ENCODE assay signal across 22 cellular contexts in genomic region chr10:26588611-26589010, GRCh38.
"Had no signal": no experiment of that assay in that cellular context is flagged by ENCODE, and none has a peak within 500 bp of the region (broad histone marks: within the 10 kb centered on the region; RNA-seq: fewer than 3 reads in every experiment).

No MANE protein-coding gene starts in this region.

- H3K4me1 ChIP-seq: colonic mucosa, esophagus muscularis mucosa, foreskin keratinocyte, gastroesophageal sphincter, heart left ventricle, left ventricle myocardium inferior, lower lobe of right lung had no signal

- FAIRE-seq: endometrium, frontal cortex had no signal

- H3K27ac ChIP-seq: colonic mucosa, esophagus muscularis mucosa, foreskin keratinocyte, gastroesophageal sphincter, heart left ventricle, hepatocyte, left ventricle myocardium inferior, lower lobe of right lung had no signal

- ATAC-seq: effector memory CD8-positive, alpha-beta T cell; foreskin keratinocyte; gastroesophageal sphincter; heart left ventricle; left colon; left lobe of liver had no signal

- H2AFZ ChIP-seq: hepatocyte had no signal

- H3K36me3 ChIP-seq: colonic mucosa, esophagus muscularis mucosa, gastroesophageal sphincter, heart left ventricle, left ventricle myocardium inferior, lower lobe of right lung had no signal

- H3K4me2 ChIP-seq: hepatocyte had no signal

- DNase-seq: colonic mucosa; cortex of kidney; effector CD8-positive, alpha-beta T cell; effector memory CD8-positive, alpha-beta T cell; endodermal cell; foreskin keratinocyte; heart left ventricle; immature natural killer cell; islet precursor cell; kidney; kidney glomerular epithelial cell; left colon; left ventricle myocardium inferior; lower lobe of right lung; mesendoderm; midbrain had no signal

- H3K27me3 ChIP-seq: colonic mucosa, foreskin keratinocyte, hepatocyte had no signal

- H3K9me3 ChIP-seq: colonic mucosa, esophagus muscularis mucosa, gastroesophageal sphincter, heart left ventricle, left ventricle myocardium inferior, lower lobe of right lung had no signal

- H3K4me3 ChIP-seq: colonic mucosa, esophagus muscularis mucosa, gastroesophageal sphincter, heart left ventricle, hepatocyte, left ventricle myocardium inferior, lower lobe of right lung had no signal
